18 cellular contexts compared by ENCODE assay signal in the genomic region with DNA sequence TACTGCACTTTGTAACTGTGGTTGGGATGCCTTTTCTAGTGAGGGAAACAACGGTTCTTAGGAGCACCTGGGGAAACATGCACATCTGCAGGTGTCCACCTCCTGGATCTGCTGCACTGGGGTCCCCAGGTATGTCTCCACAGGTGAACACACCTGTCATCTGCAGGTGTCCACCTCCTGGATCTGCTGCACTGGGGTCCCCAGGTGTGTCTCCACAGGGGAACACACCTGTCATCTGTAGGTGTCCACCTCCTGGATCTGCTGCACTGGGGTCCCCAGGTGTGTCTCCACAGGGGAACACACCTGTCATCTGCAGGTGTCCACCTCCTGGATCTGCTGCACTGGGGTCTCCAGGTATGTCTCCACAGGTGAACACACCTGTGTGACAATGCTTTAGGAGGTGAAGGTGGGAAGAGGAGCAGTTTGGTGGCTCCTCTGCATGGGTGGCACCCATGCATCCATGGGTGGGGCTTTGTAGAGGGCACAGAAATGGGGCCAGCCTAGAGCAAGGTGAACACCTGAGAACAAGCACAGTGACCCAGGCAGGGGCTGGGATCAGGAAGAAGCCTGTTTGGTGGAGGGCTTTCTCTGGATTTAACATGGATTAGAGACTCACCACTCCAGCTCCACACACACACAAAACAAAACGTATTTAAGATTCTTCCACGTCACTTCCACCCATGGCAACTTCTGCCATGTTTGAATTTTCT.
"Had no signal": no experiment of that assay in that cellular context is flagged by ENCODE, and none has a peak within 500 bp of the region (broad histone marks: within the 10 kb centered on the region; RNA-seq: fewer than 3 reads in every experiment).

No MANE protein-coding gene starts in this region.

- H3K27ac Mint-ChIP-seq: activated naive CD8-positive, alpha-beta T cell; activated T-cell treated with anti-CD3 and anti-CD28 coated beads, Interleukin-2, amount 50 U/mL, for 72 hours; natural killer cell treated with Interleukin-12 subunit alpha and Interleukin-12 subunit beta and Interleukin-15 and Interleukin-18, amount 100 ng/mL, for 72 hours; T-cell had no signal

- H3K4me3 ChIP-seq: dorsolateral prefrontal cortex, gastrocnemius medialis, thyroid gland had no signal

- H3K4me1 ChIP-seq: gastrocnemius medialis, thyroid gland had no signal

- H3K4me1 Mint-ChIP-seq: T-cell had no signal

- H3K9me3 ChIP-seq: gastrocnemius medialis, thyroid gland had no signal

- H3K36me3 ChIP-seq: gastrocnemius medialis, thyroid gland had no signal

- ATAC-seq: activated T-cell treated with anti-CD3 and anti-CD28 coated beads, Interleukin-2, amount 50 U/mL, for 72 hours; gastrocnemius medialis; natural killer cell treated with Interleukin-12 subunit alpha and Interleukin-12 subunit beta and Interleukin-15 and Interleukin-18, amount 100 ng/mL, for 72 hours; SK-N-SH treated with all-trans-retinoic acid at 6 μM for 48 hours; T-cell had no signal

- H3K9me3 Mint-ChIP-seq: natural killer cell treated with Interleukin-12 subunit alpha and Interleukin-12 subunit beta and Interleukin-15 and Interleukin-18, amount 100 ng/mL, for 72 hours had no signal

- H3K27me3 ChIP-seq: gastrocnemius medialis, thyroid gland had no signal

- H3K27me3 Mint-ChIP-seq: natural killer cell treated with Interleukin-12 subunit alpha and Interleukin-12 subunit beta and Interleukin-15 and Interleukin-18, amount 100 ng/mL, for 72 hours had no signal

- DNase-seq: activated CD4-positive, alpha-beta T cell treated with anti-CD3 and anti-CD28 coated beads, Interleukin-2, amount 50 U/mL, for 4 hours; activated CD4-positive, CD25-positive, alpha-beta regulatory T cell treated with anti-CD3 and anti-CD28 coated beads, Interleukin-2, amount 50 U/mL, for 72 hours; activated effector memory CD4-positive, alpha-beta T cell treated with anti-CD3 and anti-CD28 coated beads, Interleukin-2, amount 50 U/mL, for 16 hours; activated T-cell treated with anti-CD3 and anti-CD28 coated beads, Interleukin-2, amount 50 U/mL, for 72 hours; gastrocnemius medialis; kidney glomerular epithelial cell; mesenchymal stem cell; occipital lobe; stimulated activated CD4-positive, alpha-beta T cell treated with anti-CD3 and anti-CD28 coated beads, Interleukin-2, amount 100 ng/mL, for 24 hours; stimulated activated naive CD4-positive, alpha-beta T cell treated with Interleukin-2 at 50 U/mL for 16 hours; T-helper 9 cell; thyroid gland had no signal

- H3K4me3 Mint-ChIP-seq: activated naive CD8-positive, alpha-beta T cell; activated T-cell treated with anti-CD3 and anti-CD28 coated beads, Interleukin-2, amount 50 U/mL, for 72 hours; natural killer cell treated with Interleukin-12 subunit alpha and Interleukin-12 subunit beta and Interleukin-15 and Interleukin-18, amount 100 ng/mL, for 72 hours; T-cell had no signal

- H3K36me3 Mint-ChIP-seq: activated naive CD8-positive, alpha-beta T cell; natural killer cell treated with Interleukin-12 subunit alpha and Interleukin-12 subunit beta and Interleukin-15 and Interleukin-18, amount 100 ng/mL, for 72 hours; T-cell had no signal

- H3K27ac ChIP-seq: dorsolateral prefrontal cortex, gastrocnemius medialis, thyroid gland, VCaP had no signal
